In the genomic region with DNA sequence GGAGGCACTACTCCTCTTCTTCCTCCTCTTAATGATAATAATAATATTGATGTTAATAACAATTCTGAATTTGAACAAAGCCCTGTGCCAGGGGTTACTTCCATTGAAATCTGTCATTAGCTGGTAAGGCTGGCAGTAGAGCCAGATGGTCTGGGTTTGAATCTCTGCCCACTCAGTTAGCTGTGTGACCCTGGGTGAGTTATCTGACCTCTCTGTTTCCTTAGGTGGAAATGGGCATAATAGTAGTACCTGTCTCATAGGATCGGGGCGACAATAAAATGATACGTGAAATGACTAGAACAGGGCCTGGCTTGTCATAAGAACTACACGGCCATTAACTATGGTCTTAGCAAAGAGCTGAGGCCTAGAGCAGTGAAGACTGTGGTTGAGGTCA, we compare ENCODE assay signal across 23 cellular contexts. TPM values are rescaled to one million over a fixed set of nuclear protein-coding genes. Genes with fewer than 3 reads are reported as not detected.
"Had no signal": no experiment of that assay in that cellular context is flagged by ENCODE, and none has a peak within 500 bp of the region (broad histone marks: within the 10 kb centered on the region; RNA-seq: fewer than 3 reads in every experiment).

No MANE protein-coding gene starts in this region.

- H3K4me2 ChIP-seq: smooth muscle cell had no signal

- H3K4me1 ChIP-seq: lower lobe of right lung, thyroid gland, upper lobe of right lung had no signal

- H3K27ac ChIP-seq: lower lobe of right lung, ovary, stomach, thyroid gland, upper lobe of right lung, vagina had no signal

- ATAC-seq: left ventricle myocardium superior; lower lobe of right lung; naive thymus-derived CD4-positive, alpha-beta T cell; sciatic nerve; upper lobe of right lung had no signal

- H3K4me3 ChIP-seq: lower lobe of right lung, ovary, smooth muscle cell, stomach, thyroid gland, upper lobe of right lung, vagina had no signal

- H3K27me3 ChIP-seq: ovary, stomach, thyroid gland, upper lobe of right lung, vagina had no signal

- DNase-seq: cerebellar nuclear complex; cortex of kidney; left ventricle myocardium superior; lower lobe of right lung; midbrain; naive thymus-derived CD4-positive, alpha-beta T cell; occipital lobe; ovary; retina; stimulated activated CD4-positive, alpha-beta T cell treated with anti-CD3 and anti-CD28 coated beads, Interleukin-12 subunit alpha, Interleukin-12 subunit beta, amount 100 ng/mL, for 4 hours; stimulated activated CD4-positive, alpha-beta T cell treated with anti-CD3 and anti-CD28 coated beads, Interleukin-1b, Interleukin-23, amount 100 ng/mL, for 48 hours; stimulated activated CD4-positive, alpha-beta T cell treated with anti-CD3 and anti-CD28 coated beads, Interleukin-4, amount 100 ng/mL, for 1 hour; stimulated activated CD8-positive, alpha-beta memory T cell treated with anti-CD3 and anti-CD28 coated beads, Interleukin-4, amount 100 ng/mL, for 48 hours; stimulated activated naive CD4-positive, alpha-beta T cell; stomach; thyroid gland; upper lobe of right lung had no signal

- H3K36me3 ChIP-seq: lower lobe of right lung, ovary, thyroid gland, upper lobe of right lung, vagina had no signal

- H3K9me3 ChIP-seq: lower lobe of right lung, ovary, stomach, thyroid gland, upper lobe of right lung, vagina had no signal

- FAIRE-seq: frontal cortex, keratinocyte had no signal

RNA-seq across cellular contexts. Expression of a gene that starts 44.7 kb away (rescaled TPM):
- total RNA-seq: dermis microvascular lymphatic vessel endothelial cell; naive thymus-derived CD4-positive, alpha-beta T cell; smooth muscle cell had no signal
- polyA plus RNA-seq: keratinocyte; naive thymus-derived CD4-positive, alpha-beta T cell had no signal

RNA-seq across cellular contexts. Expression of a gene that starts 50.7 kb away (rescaled TPM):
- polyA plus RNA-seq: naive thymus-derived CD4-positive, alpha-beta T cell had no signal
